In the genomic region with DNA sequence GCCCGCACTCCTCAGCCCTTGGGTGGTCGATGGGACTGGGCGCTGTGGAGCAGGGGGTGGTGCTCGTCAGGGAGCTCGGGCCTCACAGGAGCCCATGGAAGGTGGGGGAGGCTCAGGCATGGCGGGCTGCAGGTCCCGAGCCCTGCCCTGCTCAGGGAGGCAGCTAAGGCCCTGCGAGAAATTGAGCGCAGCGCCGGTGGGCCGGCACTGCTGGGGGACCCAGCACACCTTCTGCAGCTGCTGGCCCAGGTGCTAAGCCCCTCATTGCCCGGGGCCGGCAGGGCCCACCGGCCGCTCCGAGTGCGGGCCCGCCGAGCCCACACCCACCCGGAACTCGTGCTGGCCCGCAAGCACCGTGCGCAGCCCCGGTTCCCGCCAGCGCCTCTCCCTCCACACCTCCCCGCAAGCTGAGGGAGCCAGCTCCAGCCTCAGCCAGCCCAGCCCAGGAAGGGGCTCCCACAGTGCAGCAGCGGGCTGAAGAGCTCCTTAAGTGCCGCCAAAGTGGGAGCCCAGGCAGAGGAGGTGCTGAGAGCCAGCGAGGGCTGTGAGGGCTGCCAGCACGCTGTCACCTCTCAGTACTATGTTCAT, we compare ENCODE assay signal across 1 cellular context. TPM values are rescaled to one million over a fixed set of nuclear protein-coding genes. Genes with fewer than 3 reads are reported as not detected.
"Had no signal": no experiment of that assay in that cellular context is flagged by ENCODE, and none has a peak within 500 bp of the region (broad histone marks: within the 10 kb centered on the region; RNA-seq: fewer than 3 reads in every experiment).

No MANE protein-coding gene starts in this region.

RNA-seq across cellular contexts. Expression of a gene that starts 2.2 kb away (rescaled TPM):
- polyA plus RNA-seq: cardiac muscle cell had no signal
